1 cellular context compared by ENCODE assay signal in the genomic region with DNA sequence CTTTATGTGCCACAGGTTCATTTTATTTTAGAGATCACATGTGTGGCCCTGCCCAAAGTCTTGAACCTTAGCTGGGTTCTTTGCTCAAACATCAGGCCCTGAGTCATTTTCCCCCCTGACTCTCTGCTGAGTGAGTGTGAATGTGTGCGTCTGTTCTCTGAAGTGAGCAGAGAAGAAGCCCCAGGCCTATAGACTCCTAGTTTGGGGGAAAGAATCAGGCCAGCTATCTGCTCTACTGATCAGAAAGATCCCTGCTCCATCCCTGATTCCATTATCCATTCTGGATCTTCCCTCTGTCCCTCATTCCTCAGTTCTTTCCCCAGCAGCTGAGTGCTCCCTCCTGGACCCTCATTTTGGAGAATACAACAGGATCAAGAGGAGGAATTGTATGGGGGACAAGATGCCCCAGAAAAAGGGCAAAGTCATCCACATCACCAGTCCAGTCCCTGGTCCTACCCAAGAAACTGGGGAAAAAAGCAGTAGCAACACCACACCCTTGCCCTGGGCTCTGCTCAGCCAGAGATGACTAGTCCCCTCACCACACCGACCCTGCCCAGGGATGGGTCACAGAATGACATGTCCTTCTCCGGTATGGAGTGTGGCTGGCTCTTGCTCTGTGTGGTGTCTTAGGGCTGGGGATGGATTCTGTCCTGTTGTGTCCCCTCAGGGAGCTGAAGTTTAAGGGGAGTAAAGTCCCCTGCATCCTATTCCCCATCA.
TF ChIP-seq lines count a peak whose summit lies in the region.

No MANE protein-coding gene starts in this region.

TF ChIP-seq in SK-N-SH, 30 proteins besides CTCF, POLR2A, EP300 and RAD21:
- TF ChIP-seq TEAD4 (IDR thresholded peaks at IDR 0.05; ENCODE audit: borderline replicate concordance, insufficient read depth) (no peak), USF2 (IDR thresholded peaks at IDR 0.05; ENCODE audit: borderline replicate concordance, low read depth, low read length) (no peak), MAX (IDR thresholded peaks at IDR 0.05; ENCODE audit: low read depth) (no peak), PBX3 (IDR thresholded peaks at IDR 0.05) (no peak), RFX5 (IDR thresholded peaks at IDR 0.05; ENCODE audit: low read length) (no peak), MXI1 (IDR thresholded peaks at IDR 0.05; ENCODE audit: low read depth, low read length) (no peak), EZH2phosphoT487 (IDR thresholded peaks at IDR 0.05; ENCODE audit: borderline replicate concordance, low read depth) (no peak), REST (IDR thresholded peaks at IDR 0.05; ENCODE audit: low read depth, low read length) (no peak), GATA2 (CRISPR knock-in tag; IDR thresholded peaks at IDR 0.05) (peak; percentile 18; the same call in 1 of the 2 replicates)
